ENCODE assay signal across 7 cellular contexts in the genomic region with DNA sequence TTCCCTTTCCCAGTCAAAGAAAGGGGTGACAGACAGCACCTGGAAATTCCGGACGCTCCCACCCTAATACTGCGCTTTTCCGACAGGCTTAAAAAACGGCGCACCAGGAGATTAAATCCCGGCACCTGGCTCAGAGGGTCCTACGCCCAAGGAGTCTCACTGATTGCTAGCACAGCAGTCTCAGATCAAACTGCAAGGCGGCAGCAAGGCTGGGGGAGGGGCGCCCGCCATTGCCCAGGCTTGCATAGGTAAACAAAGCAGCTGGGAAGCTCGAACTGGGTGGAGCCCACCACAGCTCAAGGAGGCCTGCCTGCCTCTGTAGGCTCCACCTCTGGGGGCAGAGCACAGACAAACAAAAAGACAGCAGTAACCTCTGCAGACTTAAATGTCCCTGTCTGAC.
DNase-seq lines count a peak whose midpoint lies in the region; ATAC-seq and TF ChIP-seq lines count a peak whose summit lies in the region.
"Not testable (repeated sequence)": the region's sequence is repeated elsewhere in the genome, so short reads cannot be mapped to it uniquely, and the experiment has no call there.

No MANE protein-coding gene starts in this region.

- not testable (repeated sequence) for TF ChIP-seq CTCF in H9 (conservative IDR thresholded peaks at IDR 0.05); LNCaP clone FGC (IDR thresholded peaks at IDR 0.05; ENCODE audit: control insufficient read depth, extremely low read depth, insufficient read depth); WTC11 (IDR thresholded peaks at IDR 0.05); progenitor cell of endocrine pancreas (IDR thresholded peaks at IDR 0.05; ENCODE audit: unreplicated experiment)

- H2AFZ ChIP-seq in H9 (ENCODE audit: low read length): not testable (repeated sequence)

- not testable (repeated sequence) for H3K4me2 ChIP-seq in H9 (ENCODE audit: insufficient read depth, insufficient read length, low read length)

- not testable (repeated sequence) for H3K4ac ChIP-seq in H9 (ENCODE audit: low read depth, low read length)

- H3T11ph ChIP-seq in H9 (ENCODE audit: low read length): not testable (repeated sequence)

- H3K9me3 ChIP-seq in ES-I3 (ENCODE audit: control insufficient read depth, insufficient read depth, low read length); H9 (ENCODE audit: control insufficient read depth, low read depth, low read length); NT2/D1 (ENCODE audit: insufficient read depth, low read length); iPS-15b (ENCODE audit: control insufficient read depth, insufficient read depth, low read length): not testable (repeated sequence)

- not testable (repeated sequence) for H3K4me1 ChIP-seq in ES-I3 (ENCODE audit: insufficient read depth, low read length); H9 (ENCODE audit: insufficient read depth, low read length); NT2/D1 (ENCODE audit: insufficient read depth, insufficient read length); iPS-15b (ENCODE audit: control insufficient read depth, insufficient read depth, low read length)

- DNase-seq in H9; LNCaP clone FGC (ENCODE audit: low read depth); NT2/D1 (ENCODE audit: low read depth, low spot score); progenitor cell of endocrine pancreas (ENCODE audit: low spot score, unreplicated experiment): not testable (repeated sequence)
- peak; percentile 59 for DNase-seq in WTC11 (ENCODE audit: low spot score)

- not testable (repeated sequence) for H4K8ac ChIP-seq in H9 (replicated peaks; ENCODE audit: insufficient read length, low read depth, low read length)

- not testable (repeated sequence) for H2BK15ac ChIP-seq in H9 (ENCODE audit: low read depth, low read length)

- H3K79me1 ChIP-seq in H9 (ENCODE audit: insufficient read depth, low read depth, low read length, poor library complexity, severe bottlenecking): not testable (repeated sequence)

- H3K4me3 Mint-ChIP-seq in H9 (peak overlapping the region in 1 of 2 experiments; percentile 69; a peak in 3 of 5 replicates), WTC11 (peak overlapping the region; percentile 65), progenitor cell of endocrine pancreas (ENCODE audit: low read depth) (peak overlapping the region; percentile 60)

- H4K91ac ChIP-seq in H9 (ENCODE audit: insufficient read length, low read depth, low read length): not testable (repeated sequence)

- not testable (repeated sequence) for H3K23ac ChIP-seq in H9 (ENCODE audit: insufficient read length, low read depth, low read length)

- H3K4me1 Mint-ChIP-seq in H9: peaks cover 6 to 11% of the 10 kb centered on the region in 2 experiments
- peaks cover 15% of the 10 kb centered on the region for H3K4me1 Mint-ChIP-seq in WTC11
- not testable (repeated sequence) for H3K4me1 Mint-ChIP-seq in progenitor cell of endocrine pancreas (ENCODE audit: low read depth)

- not testable (repeated sequence) for H2BK20ac ChIP-seq in H9 (ENCODE audit: low read depth, low read length, poor library complexity, severe bottlenecking)

- WGBS in H9 (ENCODE audit: extremely low coverage, insufficient read length, low lambda C conversion rate): no CpG with 5 or more reads among the region's 12 CpGs

- H2AK5ac ChIP-seq in H9 (ENCODE audit: insufficient read length, low read length): not testable (repeated sequence)

- CTCF ChIA-PET in WTC11 (lab: Charles Lee): not testable (repeated sequence)

- not testable (repeated sequence) for H3K79me2 ChIP-seq in H9 (ENCODE audit: insufficient read depth, low read length)

- peak overlapping the region; percentile 48; the same call in 1 of the 2 replicates for H3K9ac ChIP-seq in ES-I3 (ENCODE audit: low read depth, low read length)
- not testable (repeated sequence) for H3K9ac ChIP-seq in H9 (ENCODE audit: extremely low read depth, insufficient read length, low read length); iPS-15b (ENCODE audit: low read depth, low read length)
- H3K9ac ChIP-seq in NT2/D1 (ENCODE audit: insufficient read length, low read depth): peak overlapping the region; percentile 56

- H3K36me3 ChIP-seq in ES-I3 (ENCODE audit: insufficient read depth, low read length); NT2/D1 (ENCODE audit: insufficient read depth, insufficient read length, low read length); iPS-15b (ENCODE audit: control insufficient read depth, insufficient read depth, low read length): not testable (repeated sequence)

- H3K27me3 Mint-ChIP-seq in H9 (ENCODE audit: low read depth); WTC11 (ENCODE audit: low read depth); progenitor cell of endocrine pancreas: not testable (repeated sequence)

- H3K27ac Mint-ChIP-seq in H9: peak overlapping the region in 2 of 3 experiments; percentile 89 to 90; a peak in 2 of 7 replicates
- H3K27ac Mint-ChIP-seq in WTC11, progenitor cell of endocrine pancreas: not testable (repeated sequence)

- ATAC-seq in WTC11: not testable (repeated sequence)

- not testable (repeated sequence) for H3K18ac ChIP-seq in H9 (ENCODE audit: insufficient read length, low read depth, low read length)

- not testable (repeated sequence) for H4K20me1 ChIP-seq in H9 (ENCODE audit: control insufficient read depth, insufficient read depth, insufficient read length)

- H3K4me3 ChIP-seq in LNCaP clone FGC (ENCODE audit: low read depth, low read length) (peak overlapping the region; percentile 7; the same call in 1 of the 2 replicates), NT2/D1 (ENCODE audit: insufficient read length, low read depth) (peak overlapping the region; percentile 8), iPS-15b (ENCODE audit: low read depth, low read length) (peak overlapping the region; percentile 39)

- H2BK12ac ChIP-seq in H9 (ENCODE audit: insufficient read length, low read depth, low read length): not testable (repeated sequence)

- not testable (repeated sequence) for H2BK120ac ChIP-seq in H9 (ENCODE audit: low read depth, low read length, poor library complexity, severe bottlenecking)

- not testable (repeated sequence) for H2BK5ac ChIP-seq in H9 (ENCODE audit: insufficient read length, low read length)

- peaks cover 7 to 21% of the 10 kb centered on the region in 2 experiments for H3K9me3 Mint-ChIP-seq in H9
- H3K9me3 Mint-ChIP-seq in WTC11: peaks cover 18% of the 10 kb centered on the region
- H3K9me3 Mint-ChIP-seq in progenitor cell of endocrine pancreas (ENCODE audit: low read depth): not testable (repeated sequence)

- not testable (repeated sequence) for H3K27me3 ChIP-seq in H9 (ENCODE audit: insufficient read depth, low read length); NT2/D1 (ENCODE audit: insufficient read depth, insufficient read length); iPS-15b (ENCODE audit: control insufficient read depth, insufficient read depth, low read length)

- H3K14ac ChIP-seq in H9 (ENCODE audit: insufficient read depth, low read length): not testable (repeated sequence)

- H3K27ac ChIP-seq in H9 (ENCODE audit: insufficient read length, low read depth, low read length): not testable (repeated sequence)

- H3K56ac ChIP-seq in H9 (ENCODE audit: insufficient read length, low read depth, low read length): not testable (repeated sequence)

- not testable (repeated sequence) for H3K23me2 ChIP-seq in H9 (ENCODE audit: insufficient read length, low read depth, low read length, poor library complexity, severe bottlenecking)

- POLR2A ChIA-PET in WTC11 (lab: Charles Lee): not testable (repeated sequence)

- H3K36me3 Mint-ChIP-seq in H9 (ENCODE audit: insufficient read depth in 1 of 3, low read depth in 3 of 3) (peaks cover 2 to 19% (median 3%) of the 10 kb centered on the region in 3 experiments; a peak in 6 of 7 replicates), WTC11 (peaks cover 18% of the 10 kb centered on the region)
- not testable (repeated sequence) for H3K36me3 Mint-ChIP-seq in progenitor cell of endocrine pancreas (ENCODE audit: insufficient read depth)

- not testable (repeated sequence) for H4K5ac ChIP-seq in H9 (ENCODE audit: insufficient read length, low read depth, low read length)

TF ChIP-seq in WTC11, 78 proteins besides CTCF, POLR2A, EP300 and RAD21:
- TF ChIP-seq FOXK1 (CRISPR knock-in tag; IDR thresholded peaks at IDR 0.05): peak; percentile 52; the same call in 1 of the 2 replicates
TF ChIP-seq in WTC11: peak in this region for 1; not testable (repeated sequence) for 77.
